Comparison of ENCODE assay signal across 1 cellular context in genomic region chr12:19227880-19228210, GRCh38.
TF ChIP-seq lines count a peak whose summit lies in the region.

No MANE protein-coding gene starts in this region.

TF ChIP-seq in GM23338, 12 proteins besides CTCF, POLR2A, EP300 and RAD21:
- TF ChIP-seq EZH2 (IDR thresholded peaks at IDR 0.05; ENCODE audit: low read depth, unreplicated experiment) (no peak), EZH2phosphoT487 (IDR thresholded peaks at IDR 0.05; ENCODE audit: unreplicated experiment) (no peak), ZNF462 (CRISPR knock-in tag; IDR thresholded peaks at IDR 0.05) (no peak), CREB1 (CRISPR knock-in tag; IDR thresholded peaks at IDR 0.05; ENCODE audit: low read depth) (no peak), REST (IDR thresholded peaks at IDR 0.05; ENCODE audit: unreplicated experiment) (no peak), JUNB (IDR thresholded peaks at IDR 0.05; ENCODE audit: unreplicated experiment) (no peak), STAT1 (IDR thresholded peaks at IDR 0.05; ENCODE audit: unreplicated experiment) (no peak), ETS1 (IDR thresholded peaks at IDR 0.05) (no peak), ZNF114 (CRISPR knock-in tag; IDR thresholded peaks at IDR 0.05) (no peak), ZNF331 (CRISPR knock-in tag; IDR thresholded peaks at IDR 0.05; ENCODE audit: low read depth) (no peak), NANOG (IDR thresholded peaks at IDR 0.05; ENCODE audit: borderline replicate concordance) (no peak), POLR2AphosphoS5 (IDR thresholded peaks at IDR 0.05; ENCODE audit: low read depth) (no peak)
TF ChIP-seq in GM23338: peak in this region for 0.
